Comparison of ENCODE assay signal across 10 cellular contexts in the genomic region with DNA sequence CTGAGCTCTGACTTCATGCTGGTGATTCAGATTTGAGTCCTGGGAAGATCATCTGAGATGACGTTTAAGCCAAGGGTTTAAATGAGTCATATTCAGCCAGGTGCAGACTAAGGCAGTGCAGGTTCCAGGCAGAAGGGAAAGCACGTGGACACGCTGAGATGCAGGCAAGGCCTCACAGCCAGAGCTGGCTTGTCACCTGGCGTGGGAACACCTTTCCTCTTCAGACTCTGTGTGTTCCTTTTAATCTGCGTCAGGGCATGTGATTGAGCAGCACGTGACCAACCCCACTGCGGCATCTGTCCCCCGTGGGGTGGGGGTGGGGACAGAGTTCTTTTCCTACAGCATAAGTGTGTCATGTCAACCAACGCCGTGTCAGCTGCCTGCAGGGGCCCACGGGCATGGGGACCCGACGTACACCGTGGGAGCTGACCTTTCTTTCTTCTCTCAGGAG. TPM values are rescaled to one million over a fixed set of nuclear protein-coding genes. Genes with fewer than 3 reads are reported as not detected.
DNase-seq lines count a peak whose midpoint lies in the region; ATAC-seq, FAIRE-seq and TF ChIP-seq lines count a peak whose summit lies in the region.
"Had no signal": no experiment of that assay in that cellular context is flagged by ENCODE, and none has a peak within 500 bp of the region (broad histone marks: within the 10 kb centered on the region; RNA-seq: fewer than 3 reads in every experiment).

No MANE protein-coding gene starts in this region.

- no peak for TF ChIP-seq CTCF in IMR-90 (conservative IDR thresholded peaks at IDR 0.05; ENCODE audit: low read depth, low read length)
- no peak for TF ChIP-seq CTCF in body of pancreas (IDR thresholded peaks at IDR 0.05)

- no peak overlapping the region for H3K18ac ChIP-seq in IMR-90 (ENCODE audit: low read depth, low read length)

- H3K4me1 ChIP-seq in IMR-90 (ENCODE audit: control insufficient read depth, insufficient read depth, low read length) (no peaks in the 10 kb centered on the region), body of pancreas (no peaks in the 10 kb centered on the region)

- intact Hi-C loops in IMR-90 (cut with micrococcal nuclease) (no loop called here), body of pancreas (cut with DNase I) (no loop called here)

- H2AK9ac ChIP-seq in IMR-90 (replicated peaks; ENCODE audit: low read depth, low read length, poor library complexity) = peak overlapping the region; percentile 55

- peak overlapping the region; percentile 79 for H2AFZ ChIP-seq in IMR-90 (replicated peaks; ENCODE audit: low read length, poor library complexity)

- DNase-seq in AG08396 (ENCODE audit: low spot score) = peak; percentile 24
- peak; percentile 87 for DNase-seq in IMR-90
- DNase-seq in epithelial cell of prostate (ENCODE audit: low read depth, low spot score) = peak; percentile 87
- DNase-seq in GM19239 (ENCODE audit: insufficient read length, low spot score) = no peak
- DNase-seq in mucosa of gallbladder (ENCODE audit: low spot score) = no peak
- DNase-seq in body of pancreas = no peak

- H3K9ac ChIP-seq in IMR-90 (ENCODE audit: low read depth, low read length) = no peak overlapping the region

- ATAC-seq in GM19328 (IDR thresholded peaks at IDR 0.05; ENCODE audit: unreplicated experiment) (peak; percentile 72), IMR-90 (ENCODE audit: low read depth) (no peak; the same call in 1 of the 2 replicates), GM21528 (IDR thresholded peaks at IDR 0.05; ENCODE audit: low FRiP score, unreplicated experiment) (no peak), body of pancreas (no peak)

- H3K23ac ChIP-seq in IMR-90 (ENCODE audit: low read depth, low read length) = no peak overlapping the region

- H3K14ac ChIP-seq in IMR-90 (replicated peaks; ENCODE audit: low read depth, low read length) = no peak overlapping the region

- H3K27me3 ChIP-seq in IMR-90 (ENCODE audit: control insufficient read depth, insufficient read depth, low read length) = no peaks in the 10 kb centered on the region
- H3K27me3 ChIP-seq in body of pancreas = no peaks in the 10 kb centered on the region

- H3K27ac ChIP-seq in IMR-90 (ENCODE audit: insufficient read depth, low read length) (no peak overlapping the region), epithelial cell of prostate (peak overlapping the region; percentile 58), body of pancreas (no peak overlapping the region)

- H2BK20ac ChIP-seq in IMR-90 (ENCODE audit: low read depth, low read length) = no peak overlapping the region

- no TSS peak for BruUV-seq in IMR-90 (replicated peaks; lab: Mats Ljungman, UMichigan)

- no peak overlapping the region for H4K8ac ChIP-seq in IMR-90 (ENCODE audit: low read depth in 2 of 2, low read length in 2 of 2)

- H2BK120ac ChIP-seq in IMR-90 (ENCODE audit: low read depth, low read length) = no peak overlapping the region

- POLR2A ChIA-PET in IMR-90 (lab: Charles Lee; ENCODE audit: unreplicated experiment) = no interaction called here

- no peak overlapping the region for H3K4ac ChIP-seq in IMR-90 (ENCODE audit: low read depth, low read length)

- no peak for TF ChIP-seq RAD21 in IMR-90 (IDR thresholded peaks at IDR 0.05; ENCODE audit: low read length)

- H2BK15ac ChIP-seq in IMR-90 (ENCODE audit: low read depth, low read length) = no peak overlapping the region

- H3K4me3 ChIP-seq in IMR-90 (ENCODE audit: insufficient read depth, low read depth, low read length) = no peak overlapping the region
- no peak overlapping the region for H3K4me3 ChIP-seq in body of pancreas

- H4K5ac ChIP-seq in IMR-90 (ENCODE audit: low read depth, low read length) = no peak overlapping the region

- no peak overlapping the region for H4K91ac ChIP-seq in IMR-90 (ENCODE audit: insufficient read depth, low read depth, low read length)

- no peak overlapping the region for H3K4me2 ChIP-seq in IMR-90 (ENCODE audit: low read depth, low read length)

- dilution Hi-C loops in IMR-90 (cut with HindIII; ENCODE audit: low sequenced_read_pairs, unreplicated experiment) = no loop called here

- CTCF ChIA-PET in IMR-90 (lab: Yijun Ruan, JAX) = no interaction called here

- H2AK5ac ChIP-seq in IMR-90 (ENCODE audit: low read depth, low read length) = no peak overlapping the region

- H3K79me1 ChIP-seq in IMR-90 (ENCODE audit: low read depth in 1 of 2, low read length in 2 of 2) = peaks cover 0 to 3% of the 10 kb centered on the region in 2 experiments; a peak in 2 of 4 replicates

- H4K20me1 ChIP-seq in IMR-90 (ENCODE audit: insufficient read depth, low read length) = peaks cover 2% of the 10 kb centered on the region; the same call in 1 of the 2 replicates

- 83% methylated on average over 7 of the region's 14 CpGs; no CpG with 5 or more reads in 1 of the 2 experiments for WGBS in IMR-90 (ENCODE audit: extremely low coverage in 2 of 2, insufficient read length in 1 of 2), 2 experiments
- 70 to 85% methylated on average over 13 to 14 of the region's 14 CpGs for WGBS in body of pancreas, 2 donors

- H3K9me3 ChIP-seq in IMR-90 (ENCODE audit: control insufficient read depth, insufficient read depth, low read length) = no peaks in the 10 kb centered on the region
- no peaks in the 10 kb centered on the region for H3K9me3 ChIP-seq in body of pancreas

- H3K56ac ChIP-seq in IMR-90 (ENCODE audit: extremely low read depth, insufficient read depth, low read length) = no peak overlapping the region

- in situ Hi-C loops in IMR-90 (cut with MboI; ENCODE audit: low sequenced_read_pairs) = no loop called here

- FAIRE-seq in GM19239 (lab: Jason Lieb, UNC) = no peak

- H2BK5ac ChIP-seq in IMR-90 (ENCODE audit: low read depth, low read length, poor library complexity, severe bottlenecking) = no peak overlapping the region

- peaks cover 5% of the 10 kb centered on the region; the same call in 1 of the 2 replicates for H3K9me1 ChIP-seq in IMR-90 (ENCODE audit: insufficient read depth, low read length)

- peaks cover 7% of the 10 kb centered on the region for H3K36me3 ChIP-seq in IMR-90 (ENCODE audit: control insufficient read depth, insufficient read depth, low read length)
- peaks cover 3 to 8% of the 10 kb centered on the region in 2 donors for H3K36me3 ChIP-seq in body of pancreas (replicated peaks in 1 of 2; ENCODE audit: insufficient read depth in 1 of 2, low read depth in 2 of 2)

- TF ChIP-seq POLR2A in IMR-90 (IDR thresholded peaks at IDR 0.05; ENCODE audit: low read depth, low read length) (no peak), body of pancreas (IDR thresholded peaks at IDR 0.05) (no peak)

TF ChIP-seq in IMR-90, 13 proteins besides CTCF, POLR2A, EP300 and RAD21:
- TF ChIP-seq, protein P1, sequence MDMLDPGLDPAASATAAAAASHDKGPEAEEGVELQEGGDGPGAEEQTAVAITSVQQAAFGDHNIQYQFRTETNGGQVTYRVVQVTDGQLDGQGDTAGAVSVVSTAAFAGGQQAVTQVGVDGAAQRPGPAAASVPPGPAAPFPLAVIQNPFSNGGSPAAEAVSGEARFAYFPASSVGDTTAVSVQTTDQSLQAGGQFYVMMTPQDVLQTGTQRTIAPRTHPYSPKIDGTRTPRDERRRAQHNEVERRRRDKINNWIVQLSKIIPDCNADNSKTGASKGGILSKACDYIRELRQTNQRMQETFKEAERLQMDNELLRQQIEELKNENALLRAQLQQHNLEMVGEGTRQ (IDR thresholded peaks at IDR 0.05; ENCODE audit: low read depth, low read length) = 0 out of 2 replicates have a peak, but pooled peaks have one; percentile 22
- TF ChIP-seq NFE2L2 (IDR thresholded peaks at IDR 0.05; ENCODE audit: low read depth, low read length) (no peak), FOS (IDR thresholded peaks at IDR 0.05; ENCODE audit: low read depth, low read length) (peak; percentile 39; the same call in 1 of the 2 replicates), MAZ (IDR thresholded peaks at IDR 0.05; ENCODE audit: borderline replicate concordance, low read depth, low read length) (no peak), MXI1 (IDR thresholded peaks at IDR 0.05; ENCODE audit: borderline replicate concordance, low read depth, low read length) (no peak), CEBPB (IDR thresholded peaks at IDR 0.05; ENCODE audit: low read depth, low read length) (no peak)

RNA-seq across cellular contexts. Expression of gene IDI2, which starts 10.7 kb away (rescaled TPM):
- total RNA-seq in IMR-90 (2012; rRNA removed) = not detected in 2 replicates
- polyA plus RNA-seq in IMR-90 (2012; rRNA removed) = not detected in 2 replicates
- polyA plus RNA-seq in IMR-90 (2012; cell fraction: cytosol; rRNA removed) = not detected in 2 replicates
- polyA plus RNA-seq in IMR-90 (2012; cell fraction: nucleus; rRNA removed; ENCODE audit: low replicate concordance) = not detected in 2 replicates
- not detected for total RNA-seq in mucosa of gallbladder
- not detected for total RNA-seq in body of pancreas
- total RNA-seq: activated CD8-positive, alpha-beta memory T cell treated with anti-CD3 and anti-CD28 coated beads for 36 hours; mononuclear cell had no signal

RNA-seq across cellular contexts. Expression of gene IDI1, which starts 12.6 kb away (rescaled TPM):
- 27.4 and 45.8 TPM in 2 replicates for total RNA-seq in IMR-90 (2012; rRNA removed)
- 23.9 and 27.3 TPM in 2 replicates for polyA plus RNA-seq in IMR-90 (2012; rRNA removed)
- 4.1 and 6.3 TPM in 2 replicates for polyA plus RNA-seq in IMR-90 (2012; cell fraction: cytosol; rRNA removed)
- polyA plus RNA-seq in IMR-90 (2012; cell fraction: nucleus; rRNA removed; ENCODE audit: low replicate concordance) = 13.7 and 128 TPM in 2 replicates
- total RNA-seq in mucosa of gallbladder = 111 TPM
- 10 to 100 TPM; 15.6 to 20.4 TPM for total RNA-seq in body of pancreas

RNA-seq across cellular contexts. Expression of gene WDR37, which starts 19.8 kb away (rescaled TPM):
- total RNA-seq in IMR-90 (2012; rRNA removed) (12.7 and 16.4 TPM in 2 replicates), mucosa of gallbladder (15.5 TPM), body of pancreas (10 to 100 TPM in 1 of 2 donors, 1 to 10 TPM in 1; 9.9 to 14.3 TPM)
- polyA plus RNA-seq in IMR-90 (2012; rRNA removed) = 14.0 and 14.5 TPM in 2 replicates
- 9.0 and 12.3 TPM in 2 replicates for polyA plus RNA-seq in IMR-90 (2012; cell fraction: cytosol; rRNA removed)
- polyA plus RNA-seq in IMR-90 (2012; cell fraction: nucleus; rRNA removed; ENCODE audit: low replicate concordance) = 26.3 and 32.3 TPM in 2 replicates

RNA-seq across cellular contexts. Expression of gene GTPBP4, which starts 48.1 kb away (rescaled TPM):
- 46.2 and 71.7 TPM in 2 replicates for total RNA-seq in IMR-90 (2012; rRNA removed)
- polyA plus RNA-seq in IMR-90 (2012; rRNA removed) = 43.6 and 48.6 TPM in 2 replicates
- polyA plus RNA-seq in IMR-90 (2012; cell fraction: cytosol; rRNA removed) = 5.5 and 7.8 TPM in 2 replicates
- 22.2 and 87.5 TPM in 2 replicates for polyA plus RNA-seq in IMR-90 (2012; cell fraction: nucleus; rRNA removed; ENCODE audit: low replicate concordance)
- total RNA-seq in mucosa of gallbladder = 23.7 TPM
- total RNA-seq in body of pancreas = 10 to 100 TPM in 1 of 2 donors, 1 to 10 TPM in 1; 8.3 to 20.4 TPM

Comparison
In these comparisons a context has a peak if more than half of its experiments do, and no peak if none do; other contexts are left out.
1. DNase-seq: peak in AG08396 (single experiment), IMR-90 (single experiment) and epithelial cell of prostate (single experiment); none in GM19239 (single experiment), mucosa of gallbladder (single experiment) and body of pancreas (0 of 4).